Comparison of ENCODE assay signal across 2 cellular contexts in genomic region chr13:113659337-113659736, GRCh38.
TF ChIP-seq lines count a peak whose summit lies in the region.

No MANE protein-coding gene starts in this region.

TF ChIP-seq in HepG2, 621 proteins besides CTCF, POLR2A, EP300 and RAD21:
- TF ChIP-seq RCOR2 (CRISPR knock-in tag; IDR thresholded peaks at IDR 0.05): no peak
- TF ChIP-seq ATF7 (IDR thresholded peaks at IDR 0.05): peak; percentile 71
- no peak for TF ChIP-seq ATF7 (CRISPR knock-in tag; IDR thresholded peaks at IDR 0.05)

TF ChIP-seq in IMR-90, 13 proteins besides CTCF, POLR2A, EP300 and RAD21:
- no peak for TF ChIP-seq ELK1 (IDR thresholded peaks at IDR 0.05; ENCODE audit: borderline replicate concordance, low read depth, low read length)
- no peak for TF ChIP-seq CHD1 (IDR thresholded peaks at IDR 0.05; ENCODE audit: low read depth, low read length)
- TF ChIP-seq NFE2L2 (IDR thresholded peaks at IDR 0.05; ENCODE audit: low read depth, low read length): no peak
- TF ChIP-seq USF2 (IDR thresholded peaks at IDR 0.05; ENCODE audit: low read depth, low read length): no peak
